20 cellular contexts compared by ENCODE assay signal in the genomic region with DNA sequence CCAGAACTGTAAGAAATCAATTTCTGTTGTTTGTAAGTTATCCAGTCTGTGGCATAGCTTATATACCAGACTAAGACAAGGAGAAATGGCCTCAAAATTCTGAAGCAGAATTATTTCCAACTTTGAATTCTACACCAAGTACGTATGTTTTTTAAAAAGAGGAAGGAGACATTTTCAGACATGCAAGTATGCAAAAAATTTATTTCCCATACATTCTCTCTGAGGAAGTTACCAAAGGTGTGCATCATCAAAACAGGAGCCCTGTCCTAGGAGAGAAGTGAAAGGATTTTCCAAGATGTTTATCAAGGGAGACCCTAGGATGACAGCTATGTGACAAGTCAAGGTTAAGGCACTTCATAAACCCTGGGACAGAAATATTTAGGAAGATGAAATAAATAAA.
"Had no signal": no experiment of that assay in that cellular context is flagged by ENCODE, and none has a peak within 500 bp of the region (broad histone marks: within the 10 kb centered on the region; RNA-seq: fewer than 3 reads in every experiment).

No MANE protein-coding gene starts in this region.

- H3K4me3 Mint-ChIP-seq: effector memory CD8-positive, alpha-beta T cell; mesothelial cell of epicardium; natural killer cell treated with Interleukin-12 subunit alpha and Interleukin-12 subunit beta and Interleukin-15 and Interleukin-18, amount 100 ng/mL, for 72 hours; neural progenitor cell; type B pancreatic cell had no signal

- DNase-seq: effector memory CD8-positive, alpha-beta T cell; gastrocnemius medialis; glutamatergic neuron; islet precursor cell; nucleus accumbens; ovary; sigmoid colon; stimulated activated CD4-positive, alpha-beta T cell treated with anti-CD3 and anti-CD28 coated beads, Interleukin-2, amount 100 ng/mL, for 24 hours; stimulated activated CD4-positive, alpha-beta T cell treated with anti-CD3 and anti-CD28 coated beads, Interleukin-4, amount 100 ng/mL, for 4 hours; stimulated activated naive CD4-positive, alpha-beta T cell treated with Interleukin-2 at 50 U/mL for 16 hours; uterus had no signal

- H3K9me3 ChIP-seq: esophagus muscularis mucosa, gastrocnemius medialis, ovary, right atrium auricular region, sigmoid colon, uterus had no signal

- H3K9me3 Mint-ChIP-seq: effector memory CD8-positive, alpha-beta T cell; mesothelial cell of epicardium; natural killer cell treated with Interleukin-12 subunit alpha and Interleukin-12 subunit beta and Interleukin-15 and Interleukin-18, amount 100 ng/mL, for 72 hours; neural progenitor cell; type B pancreatic cell had no signal

- H3K27ac Mint-ChIP-seq: effector memory CD8-positive, alpha-beta T cell; mesothelial cell of epicardium; natural killer cell treated with Interleukin-12 subunit alpha and Interleukin-12 subunit beta and Interleukin-15 and Interleukin-18, amount 100 ng/mL, for 72 hours; neural progenitor cell; type B pancreatic cell had no signal

- H3K4me2 ChIP-seq: neural progenitor cell had no signal

- H3K36me3 Mint-ChIP-seq: mesothelial cell of epicardium; natural killer cell treated with Interleukin-12 subunit alpha and Interleukin-12 subunit beta and Interleukin-15 and Interleukin-18, amount 100 ng/mL, for 72 hours; neural progenitor cell; type B pancreatic cell had no signal

- ATAC-seq: effector memory CD8-positive, alpha-beta T cell; gastrocnemius medialis; left lobe of liver; natural killer cell treated with Interleukin-12 subunit alpha and Interleukin-12 subunit beta and Interleukin-15 and Interleukin-18, amount 100 ng/mL, for 72 hours had no signal

- H3K4me3 ChIP-seq: esophagus muscularis mucosa, gastrocnemius medialis, neural progenitor cell, ovary, right atrium auricular region, sigmoid colon, skin epidermis, uterus had no signal

- H3K27ac ChIP-seq: epithelial cell of prostate, esophagus muscularis mucosa, gastrocnemius medialis, neural progenitor cell, ovary, right atrium auricular region, sigmoid colon, skin epidermis, uterus had no signal

- H3K36me3 ChIP-seq: esophagus muscularis mucosa, gastrocnemius medialis, neural progenitor cell, ovary, right atrium auricular region, sigmoid colon, uterus had no signal

- H3K4me1 ChIP-seq: gastrocnemius medialis, right atrium auricular region, uterus had no signal
